In genomic region chr11:64592234-64592615, GRCh38 we compare ENCODE assay signal across 1 cellular context.
TF ChIP-seq lines count a peak whose summit lies in the region.

No MANE protein-coding gene starts in this region.

TF ChIP-seq in HepG2, 621 proteins besides CTCF, POLR2A, EP300 and RAD21:
- TF ChIP-seq FOXM1 (CRISPR knock-in tag; IDR thresholded peaks at IDR 0.05) (no peak), IRF1 (CRISPR knock-in tag; IDR thresholded peaks at IDR 0.05; ENCODE audit: low read depth) (no peak), NKX3-1 (CRISPR knock-in tag; IDR thresholded peaks at IDR 0.05) (no peak), THAP8 (CRISPR knock-in tag; IDR thresholded peaks at IDR 0.05; ENCODE audit: borderline replicate concordance) (no peak), ZNF562 (CRISPR knock-in tag; IDR thresholded peaks at IDR 0.05; ENCODE audit: borderline replicate concordance) (no peak), ZFYVE20 (CRISPR knock-in tag; IDR thresholded peaks at IDR 0.05; ENCODE audit: borderline replicate concordance, low read depth) (no peak), ZNF703 (CRISPR knock-in tag; IDR thresholded peaks at IDR 0.05; ENCODE audit: borderline replicate concordance) (no peak), TFE3 (CRISPR knock-in tag; IDR thresholded peaks at IDR 0.05) (no peak), ZFP36L2 (CRISPR knock-in tag; IDR thresholded peaks at IDR 0.05) (no peak), TSC22D2 (CRISPR knock-in tag; IDR thresholded peaks at IDR 0.05; ENCODE audit: borderline replicate concordance) (no peak), ZNF691 (CRISPR knock-in tag; IDR thresholded peaks at IDR 0.05; ENCODE audit: borderline replicate concordance, low read depth) (no peak), GATA4 (IDR thresholded peaks at IDR 0.05; ENCODE audit: borderline replicate concordance, low read depth) (no peak)
